18 cellular contexts compared by ENCODE assay signal in genomic region chr2:61151434-61151833, GRCh38. TPM values are rescaled to one million over a fixed set of nuclear protein-coding genes. Genes with fewer than 3 reads are reported as not detected.
DNase-seq lines count a peak whose midpoint lies in the region; ATAC-seq and TF ChIP-seq lines count a peak whose summit lies in the region.
"Had no signal": no experiment of that assay in that cellular context is flagged by ENCODE, and none has a peak within 500 bp of the region (broad histone marks: within the 10 kb centered on the region; RNA-seq: fewer than 3 reads in every experiment).

No MANE protein-coding gene starts in this region.

- H3K9ac ChIP-seq in fibroblast of lung (ENCODE audit: insufficient read depth, low read length), result no peak overlapping the region

- H3K36me3 ChIP-seq in RWPE2 (ENCODE audit: low read depth) (peaks cover 36% of the 10 kb centered on the region), fibroblast of lung (ENCODE audit: control insufficient read depth, insufficient read depth, low read length) (peaks cover 4% of the 10 kb centered on the region)

- no peaks in the 10 kb centered on the region for H4K20me1 ChIP-seq in fibroblast of lung (ENCODE audit: control insufficient read depth, extremely low read depth, insufficient read depth, low read length)

- H3K27me3 ChIP-seq in RWPE2 (ENCODE audit: insufficient read depth, poor library complexity, severe bottlenecking) (no peaks in the 10 kb centered on the region), fibroblast of lung (ENCODE audit: control insufficient read depth, insufficient read depth, low read length) (no peaks in the 10 kb centered on the region)
- H3K27me3 ChIP-seq: transverse colon had no signal

- H3K9me3 ChIP-seq in RWPE2 (ENCODE audit: severe bottlenecking) (no peaks in the 10 kb centered on the region), fibroblast of lung (ENCODE audit: control insufficient read depth, insufficient read depth, low read depth, low read length) (no peaks in the 10 kb centered on the region)
- H3K9me3 ChIP-seq: transverse colon had no signal

- intact Hi-C loops in posterior vena cava (cut with DNase I), result no loop called here

- no peak for TF ChIP-seq POLR2A in GM18505 (IDR thresholded peaks at IDR 0.05; ENCODE audit: borderline replicate concordance, extremely low read depth, insufficient read depth, insufficient read length)

- H3K4me1 ChIP-seq in RWPE2 (ENCODE audit: insufficient read depth, poor library complexity, severe bottlenecking), result no peaks in the 10 kb centered on the region
- H3K4me1 ChIP-seq in fibroblast of lung (ENCODE audit: control insufficient read depth, extremely low read depth, insufficient read depth, low read length), result no peaks in the 10 kb centered on the region
- H3K4me1 ChIP-seq: transverse colon had no signal

- H3K27ac ChIP-seq in RWPE2 (ENCODE audit: poor library complexity, severe bottlenecking) (no peak overlapping the region), fibroblast of lung (ENCODE audit: insufficient read depth, low read length) (no peak overlapping the region)
- H3K27ac ChIP-seq: 22Rv1, transverse colon had no signal

- H3K4me2 ChIP-seq in fibroblast of lung (ENCODE audit: extremely low read depth, insufficient read depth, low read length), result no peak overlapping the region

- H3K79me2 ChIP-seq in fibroblast of lung (ENCODE audit: control insufficient read depth, insufficient read depth, low read length), result no peaks in the 10 kb centered on the region

- H3K4me3 ChIP-seq in RWPE2 (ENCODE audit: severe bottlenecking), result no peak overlapping the region
- H3K4me3 ChIP-seq in fibroblast of lung (replicated peaks in 1 of 4; ENCODE audit: control extremely low read depth in 1 of 4, insufficient read depth in 1 of 4, low read depth in 3 of 4, low read length in 4 of 4), result no peak overlapping the region
- H3K4me3 ChIP-seq: transverse colon had no signal

- DNase-seq in DMS 273 (lab: John Stamatoyannopoulos, UW; ENCODE audit: unreplicated experiment), result peak; percentile 6
- DNase-seq in DMS 273 treated with DMSO at 0.1 percent for 48 hours (lab: John Stamatoyannopoulos, UW), result no peak
- DNase-seq in RWPE2 (ENCODE audit: low spot score), result no peak
- DNase-seq in fibroblast of lung (ENCODE audit: low read depth in 2 of 2), result peak; percentile 19 to 52
- peak; percentile 10 for DNase-seq in posterior vena cava (ENCODE audit: low spot score)
- no peak for DNase-seq in D341Med (ENCODE audit: low spot score)
- DNase-seq in COLO829 (ENCODE audit: low spot score), result no peak
- DNase-seq: activated effector memory CD4-positive, alpha-beta T cell treated with anti-CD3 and anti-CD28 coated beads, Interleukin-2, amount 50 U/mL, for 16 hours; effector CD4-positive, alpha-beta T cell; immature natural killer cell; NCI-H1048; NCI-H774; small intestine; T-helper 1 cell; transverse colon had no signal

- no peak for TF ChIP-seq CTCF in RWPE2 (IDR thresholded peaks at IDR 0.05; ENCODE audit: poor library complexity, severe bottlenecking)
- no peak for TF ChIP-seq CTCF in fibroblast of lung (conservative IDR thresholded peaks at IDR 0.05 in 1 of 2, IDR thresholded peaks at IDR 0.05 in 1 of 2; ENCODE audit: low read depth in 1 of 2, low read length in 2 of 2)

- peak; percentile 23; the same call in 1 of the 3 replicates for ATAC-seq in RWPE2 (ENCODE audit: low read depth)
- ATAC-seq in GM18505 (IDR thresholded peaks at IDR 0.05; ENCODE audit: unreplicated experiment), result no peak
- ATAC-seq: stimulated activated memory B cell treated with anti-CD40 and anti-IgM and Interleukin-4, amounts not matched to agents 10 μg/mL and 1 μg/mL and 100 μg/mL, for 72 hours had no signal

- H2AFZ ChIP-seq in fibroblast of lung (ENCODE audit: low read length), result no peak overlapping the region

RNA-seq across cellular contexts. Expression of gene C2orf74, which starts 10.6 kb away (rescaled TPM):
- total RNA-seq in fibroblast of lung (20.5 and 21.5 TPM in 2 replicates), posterior vena cava (10 to 100 TPM in 1 of 2 donors, 1 to 10 TPM in 1; 6.6 to 18.6 TPM)
- polyA plus RNA-seq in fibroblast of lung, result 11.1 and 44.0 TPM in 2 replicates
- 9.9 and 37.1 TPM in 2 replicates for polyA plus RNA-seq in fibroblast of lung (2012)
- polyA minus RNA-seq in fibroblast of lung (ENCODE audit: low replicate concordance), result not detected in 2 replicates

Comparison
In these comparisons a context has a peak if more than half of its experiments do, and no peak if none do; other contexts are left out.
1. DNase-seq: peak in DMS 273 (single experiment), fibroblast of lung (2 of 2) and posterior vena cava (single experiment); none in DMS 273 treated with DMSO at 0.1 percent for 48 hours (single experiment), RWPE2 (single experiment), D341Med (single experiment) and COLO829 (single experiment).